10 cellular contexts compared by ENCODE assay signal in the genomic region with DNA sequence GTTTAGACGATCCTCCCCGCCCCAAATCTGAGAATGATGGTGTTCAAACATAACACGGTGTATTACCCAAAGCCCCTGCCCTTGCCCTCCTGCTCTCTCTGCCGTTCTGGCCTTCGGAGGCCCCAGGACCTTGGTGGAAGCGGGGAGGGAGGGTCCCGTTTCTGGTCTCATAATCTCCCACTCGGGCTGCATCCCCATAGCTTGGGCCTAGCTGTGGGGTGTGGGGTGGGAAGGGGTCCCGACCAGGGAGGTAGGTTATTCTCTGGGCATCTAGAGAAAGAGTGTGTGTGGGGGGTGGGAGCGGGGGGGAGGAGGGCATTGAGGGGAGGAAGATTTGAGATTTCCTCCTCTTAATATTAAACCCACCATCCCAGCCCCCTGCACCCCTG. TPM values are rescaled to one million over a fixed set of nuclear protein-coding genes. Genes with fewer than 3 reads are reported as not detected.
A peak's percentile ranks its signal among the peaks of the same experiment; 100 is the strongest.
DNase-seq lines count a peak whose midpoint lies in the region; ATAC-seq and TF ChIP-seq lines count a peak whose summit lies in the region.
"Had no signal": no experiment of that assay in that cellular context is flagged by ENCODE, and none has a peak within 500 bp of the region (broad histone marks: within the 10 kb centered on the region; RNA-seq: fewer than 3 reads in every experiment).

No MANE protein-coding gene starts in this region.

- H3K9me3 ChIP-seq in HUES48 (ENCODE audit: control insufficient read depth, insufficient read depth, low read length) (no peaks in the 10 kb centered on the region), lung (ENCODE audit: control insufficient read depth in 2 of 2, insufficient read depth in 1 of 2, low read length in 1 of 2) (peaks cover 0 to 3% of the 10 kb centered on the region in 2 donors), skeletal muscle tissue (ENCODE audit: control insufficient read depth in 3 of 3, low read length in 3 of 3) (no peaks in the 10 kb centered on the region)

- H3K4me1 ChIP-seq in HUES48 (ENCODE audit: control insufficient read depth, insufficient read depth, low read length) (peaks cover 64% of the 10 kb centered on the region), lung (ENCODE audit: control insufficient read depth in 2 of 2, insufficient read depth in 2 of 2, low read length in 2 of 2) (peaks cover 4 to 13% of the 10 kb centered on the region in 2 donors), skeletal muscle tissue (ENCODE audit: control insufficient read depth in 3 of 3, insufficient read depth in 3 of 3, low read length in 3 of 3) (peaks cover 47 to 61% (median 57%) of the 10 kb centered on the region in 3 donors)

- H3K27ac ChIP-seq in HUES48 (ENCODE audit: low read depth, low read length) (no peak overlapping the region), caudate nucleus (ENCODE audit: low read depth, low read length) (peak overlapping the region; percentile 27), lung (ENCODE audit: low read depth in 1 of 2, low read length in 1 of 2) (peak overlapping the region in 1 of 2 donors; percentile 84), skeletal muscle tissue (ENCODE audit: low read depth, low read length) (peak overlapping the region; percentile 90)

- H3K9ac ChIP-seq in HUES48 (ENCODE audit: low read depth, low read length), result no peak overlapping the region
- peak overlapping the region; percentile 89 to 95 (median 91) for H3K9ac ChIP-seq in skeletal muscle tissue (ENCODE audit: low read depth in 1 of 3, low read length in 3 of 3)

- ATAC-seq in lung (ENCODE audit: insufficient read depth, low FRiP score), result no peak

- H3K36me3 ChIP-seq in HUES48 (ENCODE audit: control insufficient read depth, insufficient read depth, low read length) (no peaks in the 10 kb centered on the region), lung (ENCODE audit: control insufficient read depth in 2 of 2, insufficient read depth in 2 of 2, low read length in 2 of 2) (no peaks in the 10 kb centered on the region), skeletal muscle tissue (ENCODE audit: control insufficient read depth in 3 of 3, insufficient read depth in 3 of 3, low read length in 3 of 3) (no peaks in the 10 kb centered on the region)

- TF ChIP-seq CTCF in lung (IDR thresholded peaks at IDR 0.05; ENCODE audit: control extremely low read depth, extremely low read depth), result no peak

- 13 to 25% methylated on average over 10 of the region's 10 CpGs for WGBS in lung, 2 donors

- H3K4me3 ChIP-seq in HUES48 (ENCODE audit: low read depth, low read length), result peak overlapping the region; percentile 76
- peak overlapping the region; percentile 12 for H3K4me3 ChIP-seq in lung
- peak overlapping the region; percentile 84 to 86 (median 85) for H3K4me3 ChIP-seq in skeletal muscle tissue (ENCODE audit: low read length in 3 of 3)

- DNase-seq in caudate nucleus (lab: John Stamatoyannopoulos, UW) (no peak), lung (ENCODE audit: low spot score) (no peak), foreskin melanocyte (no peak), cerebellar nuclear complex (lab: John Stamatoyannopoulos, UW) (no peak)
- no peak for DNase-seq in NK-92 treated with Interleukin-12 subunit alpha and Interleukin-12 subunit beta, amount 100 ng/mL, for 24 hours (lab: John Stamatoyannopoulos, UW)
- DNase-seq in effector CD4-positive, alpha-beta T cell, result no peak
- DNase-seq: NCI-H1930 had no signal

- peaks cover 63% of the 10 kb centered on the region for H3K27me3 ChIP-seq in HUES48 (ENCODE audit: control insufficient read depth, insufficient read depth, low read length)
- H3K27me3 ChIP-seq in lung (ENCODE audit: control insufficient read depth, insufficient read depth), result no peaks in the 10 kb centered on the region
- peaks cover 0 to under 1% (median 0%) of the 10 kb centered on the region in 3 donors for H3K27me3 ChIP-seq in skeletal muscle tissue (ENCODE audit: control insufficient read depth in 3 of 3, insufficient read depth in 3 of 3, low read length in 3 of 3)

RNA-seq across cellular contexts. Expression of gene PKNOX2, which starts 2.3 kb away (rescaled TPM):
- total RNA-seq in lung (10 to 100 TPM in 1 of 2 donors, 1 to 10 TPM in 1; 9.3 to 10.6 TPM), skeletal muscle tissue (6.8 TPM)
- polyA plus RNA-seq in lung, result 1 to 10 TPM; 3.1 to 6.5 TPM
- total RNA-seq: renal cortical epithelial cell had no signal

RNA-seq across cellular contexts. Expression of gene TMEM218, which starts 55.5 kb away (rescaled TPM):
- total RNA-seq in lung (10 to 100 TPM; 24.6 to 39.9 TPM), skeletal muscle tissue (37.1 TPM)
- polyA plus RNA-seq in lung, result 10 to 100 TPM; 23.3 to 30.2 TPM

Comparison
In these comparisons a context has a peak if more than half of its experiments do, and no peak if none do; other contexts are left out.
1. H3K4me3 ChIP-seq: peak in every context shown above with its lines; median percentile 85 in skeletal muscle tissue; 76 in HUES48; 12 in lung.